Comparison of ENCODE assay signal across 15 cellular contexts in genomic region chr10:110488124-110488681, GRCh38. TPM values are rescaled to one million over a fixed set of nuclear protein-coding genes. Genes with fewer than 3 reads are reported as not detected.
DNase-seq lines count a peak whose midpoint lies in the region; ATAC-seq and TF ChIP-seq lines count a peak whose summit lies in the region.
"Had no signal": no experiment of that assay in that cellular context is flagged by ENCODE, and none has a peak within 500 bp of the region (broad histone marks: within the 10 kb centered on the region; RNA-seq: fewer than 3 reads in every experiment).

No MANE protein-coding gene starts in this region.

- no TSS peak for BruUV-seq in PC-9 (replicated peaks; lab: Mats Ljungman, UMichigan)

- H3K4me3 ChIP-seq in mesodermal cell (ENCODE audit: extremely low read depth, insufficient read depth, low read length, poor library complexity, severe bottlenecking) (no peak overlapping the region), PC-9 (no peak overlapping the region)
- H3K4me3 ChIP-seq: ascending aorta, uterus had no signal

- no peaks in the 10 kb centered on the region for H3K36me3 Mint-ChIP-seq in chondrocyte (ENCODE audit: low read depth)
- no peaks in the 10 kb centered on the region for H3K36me3 Mint-ChIP-seq in type B pancreatic cell

- H3K36me3 ChIP-seq in mesodermal cell (ENCODE audit: control insufficient read depth, insufficient read depth, low read length): peaks cover 3% of the 10 kb centered on the region
- H3K36me3 ChIP-seq in PC-9 (ENCODE audit: low read depth): no peaks in the 10 kb centered on the region
- H3K36me3 ChIP-seq: ascending aorta, uterus had no signal

- H3K9me3 Mint-ChIP-seq in chondrocyte (ENCODE audit: low read depth) (no peaks in the 10 kb centered on the region), type B pancreatic cell (no peaks in the 10 kb centered on the region)
- H3K9me3 Mint-ChIP-seq: H9; stimulated activated naive B cell treated with anti-CD40 and anti-IgM and Interleukin-4, amounts not matched to agents 10 μg/mL and 1 μg/mL and 100 μg/mL, for 72 hours; T-helper 1 cell treated with Interleukin-12 subunit alpha and Interleukin-12 subunit beta and Interleukin-4 antibody, amounts not matched to agents 30 μg/mL and 1 μg/mL, for 36 hours had no signal

- DNase-seq in Daoy (ENCODE audit: low read depth) (peak; percentile 39), NCI-H226 (peak; percentile 38), chondrocyte (ENCODE audit: low spot score) (no peak), occipital lobe (lab: John Stamatoyannopoulos, UW) (no peak), type B pancreatic cell (ENCODE audit: extremely low spot score, unreplicated experiment) (no peak), PC-9 (no peak)
- DNase-seq: activated CD4-positive, alpha-beta T cell treated with anti-CD3 and anti-CD28 coated beads for 48 hours; H9; stimulated activated CD4-positive, alpha-beta T cell treated with anti-CD3 and anti-CD28 coated beads, Interleukin-4, amount 100 ng/mL, for 24 hours; stimulated activated naive B cell treated with anti-CD40 and anti-IgM and Interleukin-4, amounts not matched to agents 10 μg/mL and 1 μg/mL and 100 μg/mL, for 72 hours; uterus had no signal

- TF ChIP-seq CTCF in chondrocyte (IDR thresholded peaks at IDR 0.05) (no peak), type B pancreatic cell (conservative IDR thresholded peaks at IDR 0.05) (no peak), PC-9 (conservative IDR thresholded peaks at IDR 0.05) (no peak)

- CTCF ChIA-PET in PC-9 (lab: Charles Lee): no interaction called here

- no peaks in the 10 kb centered on the region for H3K27me3 ChIP-seq in PC-9 (ENCODE audit: insufficient read depth, low read depth)
- H3K27me3 ChIP-seq: ascending aorta, uterus had no signal

- H3K4me1 Mint-ChIP-seq in chondrocyte (ENCODE audit: low read depth): peaks cover 30% of the 10 kb centered on the region
- peaks cover 16% of the 10 kb centered on the region for H3K4me1 Mint-ChIP-seq in type B pancreatic cell (ENCODE audit: unreplicated experiment)

- H4K20me1 ChIP-seq in PC-9 (ENCODE audit: insufficient read depth): no peaks in the 10 kb centered on the region

- WGBS in mesodermal cell (ENCODE audit: insufficient coverage in 2 of 2), 2 experiments: 90 to 100% methylated on average over 3 to 4 of the region's 4 CpGs

- intact Hi-C loops in PC-9 (cut with micrococcal nuclease; ENCODE audit: unreplicated experiment): no loop called here

- H3K9me3 ChIP-seq in mesodermal cell (ENCODE audit: control insufficient read depth, low read length) (no peaks in the 10 kb centered on the region), PC-9 (ENCODE audit: insufficient read depth, low read depth) (no peaks in the 10 kb centered on the region)
- H3K9me3 ChIP-seq: ascending aorta, uterus had no signal

- H3K27me3 Mint-ChIP-seq in chondrocyte (ENCODE audit: low read depth) (no peaks in the 10 kb centered on the region), type B pancreatic cell (peaks cover 9% of the 10 kb centered on the region)

- H3F3A ChIP-seq in PC-9 (ENCODE audit: insufficient read depth, low read depth): 0 out of 2 replicates have a peak, but pooled peaks cover 15% of the 10 kb centered on the region

- POLR2A ChIA-PET in PC-9 (lab: Charles Lee; ENCODE audit: unreplicated experiment): no interaction called here

- ATAC-seq in HG02678 (IDR thresholded peaks at IDR 0.05; ENCODE audit: unreplicated experiment): no peak

- H3K4me3 Mint-ChIP-seq in chondrocyte (ENCODE audit: unreplicated experiment): no peak overlapping the region
- H3K4me3 Mint-ChIP-seq in type B pancreatic cell: no peak overlapping the region
- H3K4me3 Mint-ChIP-seq: stimulated activated naive B cell treated with anti-CD40 and anti-IgM and Interleukin-4, amounts not matched to agents 10 μg/mL and 1 μg/mL and 100 μg/mL, for 72 hours; T-helper 1 cell treated with Interleukin-12 subunit alpha and Interleukin-12 subunit beta and Interleukin-4 antibody, amounts not matched to agents 30 μg/mL and 1 μg/mL, for 36 hours had no signal

- H3K4me1 ChIP-seq in mesodermal cell (ENCODE audit: control insufficient read depth, insufficient read depth, low read length, poor library complexity, severe bottlenecking) (peaks cover 54% of the 10 kb centered on the region), PC-9 (replicated peaks; ENCODE audit: insufficient read depth) (no peaks in the 10 kb centered on the region)
- H3K4me1 ChIP-seq: ascending aorta, uterus had no signal

- peak overlapping the region; percentile 83 for H3K27ac Mint-ChIP-seq in chondrocyte (ENCODE audit: unreplicated experiment)
- H3K27ac Mint-ChIP-seq in type B pancreatic cell: no peak overlapping the region
- H3K27ac Mint-ChIP-seq: stimulated activated naive B cell treated with anti-CD40 and anti-IgM and Interleukin-4, amounts not matched to agents 10 μg/mL and 1 μg/mL and 100 μg/mL, for 72 hours; T-helper 1 cell treated with Interleukin-12 subunit alpha and Interleukin-12 subunit beta and Interleukin-4 antibody, amounts not matched to agents 30 μg/mL and 1 μg/mL, for 36 hours had no signal

- no peak overlapping the region for H3K4me2 ChIP-seq in PC-9

- H3K9me2 ChIP-seq in PC-9 (ENCODE audit: insufficient read depth): no peaks in the 10 kb centered on the region

- H3K79me2 ChIP-seq in PC-9 (ENCODE audit: low read depth): no peaks in the 10 kb centered on the region

- no peak overlapping the region for H2AFZ ChIP-seq in PC-9

- H3K27ac ChIP-seq in mesodermal cell (ENCODE audit: low read depth, low read length, severe bottlenecking) (peak overlapping the region; percentile 38), PC-9 (no peak overlapping the region)
- H3K27ac ChIP-seq: ascending aorta, uterus had no signal

RNA-seq across cellular contexts. Expression of gene DUSP5, which starts 9.5 kb away (rescaled TPM):
- total RNA-seq in Daoy (2014; rRNA removed; shearing (Covaris generic)): 9.1 and 9.9 TPM in 2 replicates
- 4.8 to 9.7 TPM (median 8.7 TPM) in 3 replicates for total RNA-seq in chondrocyte
- polyA plus RNA-seq in mesodermal cell (2013, experiment 1 of 2): 31.4 TPM
- 25.9 TPM for polyA plus RNA-seq in mesodermal cell (2013, experiment 2 of 2)
- total RNA-seq in occipital lobe: 4.7 TPM
- 16.3 and 61.6 TPM in 2 replicates for total RNA-seq in type B pancreatic cell (ENCODE audit: low replicate concordance)
- 14.2 and 19.0 TPM in 2 replicates for total RNA-seq in PC-9 (2021)

Comparison
In these comparisons a context has a peak if more than half of its experiments do, and no peak if none do; other contexts are left out.
1. DNase-seq: peak in Daoy (single experiment) and NCI-H226 (single experiment); none in chondrocyte (single experiment), occipital lobe (single experiment), type B pancreatic cell (single experiment) and PC-9 (0 of 2).